1 cellular context compared by ENCODE assay signal in the genomic region with DNA sequence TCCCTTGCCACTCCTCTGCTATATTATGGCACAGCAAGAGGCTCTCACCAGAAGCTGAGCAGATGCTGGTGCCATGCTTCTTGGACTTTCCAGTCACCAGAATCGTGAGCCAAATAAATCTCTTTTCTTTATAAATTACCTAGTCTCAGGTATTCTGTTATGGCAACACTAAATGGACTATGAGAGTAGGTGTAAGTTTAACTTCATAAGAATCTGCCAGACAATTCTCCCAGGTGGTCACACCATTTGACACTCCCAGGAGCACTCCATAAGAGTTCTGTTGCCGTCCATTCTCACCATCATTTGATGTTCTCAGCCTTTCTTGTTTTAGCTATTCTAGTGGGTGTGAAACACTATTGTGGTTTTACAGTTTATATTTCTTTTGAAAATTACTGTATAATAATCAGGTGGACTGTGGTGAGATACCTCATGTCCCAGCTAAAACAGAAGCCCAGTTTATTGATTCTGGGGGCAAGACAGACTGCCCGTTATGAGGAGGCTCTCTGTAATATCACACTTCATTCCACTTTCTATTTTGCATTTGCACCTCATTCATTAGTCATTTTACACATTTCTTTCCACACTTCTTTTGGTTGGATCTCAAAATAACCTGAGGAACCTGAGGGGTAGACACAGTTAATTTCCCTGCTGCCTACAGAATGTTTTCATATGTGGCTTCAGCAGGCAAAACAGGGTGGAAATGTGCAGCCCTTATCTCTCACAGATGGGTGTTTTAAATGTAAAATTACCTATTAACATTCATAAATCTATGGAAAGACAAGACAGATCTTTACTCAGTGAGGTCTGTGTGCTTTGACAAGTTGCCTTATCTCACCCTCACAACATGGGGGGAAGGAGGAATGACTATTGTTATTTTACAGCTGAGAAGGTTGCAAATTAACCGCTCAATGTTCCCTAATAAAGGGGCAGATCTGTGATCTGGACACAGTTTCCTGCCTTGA.
TF ChIP-seq lines count a peak whose summit lies in the region.

No MANE protein-coding gene starts in this region.

TF ChIP-seq in K562, 482 proteins besides CTCF, POLR2A, EP300 and RAD21 (continued from another document and continues in another):
- TF ChIP-seq YY1 (IDR thresholded peaks at IDR 0.05; ENCODE audit: borderline replicate concordance in 1 of 3, control insufficient read depth in 1 of 3, extremely low read depth in 1 of 3, insufficient read depth in 3 of 3, insufficient read length in 1 of 3, insufficient replicate concordance in 2 of 3, low read depth in 1 of 3, low read length in 2 of 3) (no peak), NFIX (CRISPR knock-in tag; IDR thresholded peaks at IDR 0.05; ENCODE audit: low read depth) (no peak), PPARD (CRISPR knock-in tag; IDR thresholded peaks at IDR 0.05) (no peak), ESRRB (CRISPR knock-in tag; IDR thresholded peaks at IDR 0.05; ENCODE audit: borderline replicate concordance) (no peak), ZNF12 (CRISPR knock-in tag; IDR thresholded peaks at IDR 0.05) (no peak), HNRNPUL1 (IDR thresholded peaks at IDR 0.05; ENCODE audit: low read length) (no peak), CEBPB (tag; IDR thresholded peaks at IDR 0.05) (no peak), SPI1 (IDR thresholded peaks at IDR 0.05; ENCODE audit: borderline replicate concordance, low read depth, low read length) (no peak), HOXB6 (CRISPR knock-in tag; IDR thresholded peaks at IDR 0.05; ENCODE audit: borderline replicate concordance) (no peak), MBD2 (IDR thresholded peaks at IDR 0.05; ENCODE audit: borderline replicate concordance, low read depth) (peak; percentile 90), TRIM28 (IDR thresholded peaks at IDR 0.05) (peak; percentile 62; the same call in 1 of the 2 replicates), CHD2 (IDR thresholded peaks at IDR 0.05; ENCODE audit: low read depth, low read length) (no peak), ZNF695 (CRISPR knock-in tag; IDR thresholded peaks at IDR 0.05) (no peak), CTBP1 (IDR thresholded peaks at IDR 0.05; ENCODE audit: borderline replicate concordance) (peak; percentile 86), FOSL1 (tag; conservative IDR thresholded peaks at IDR 0.05) (peak; percentile 76), TCF7L2 (IDR thresholded peaks at IDR 0.05; ENCODE audit: low read depth, low read length) (no peak), BRF1 (IDR thresholded peaks at IDR 0.05; ENCODE audit: borderline replicate concordance, extremely low read depth, insufficient read length) (no peak), ELF4 (CRISPR knock-in tag; IDR thresholded peaks at IDR 0.05) (peak; percentile 3; the same call in 1 of the 2 replicates), CSDE1 (IDR thresholded peaks at IDR 0.05) (no peak), BMI1 (IDR thresholded peaks at IDR 0.05; ENCODE audit: low read length) (no peak), KLF13 (tag; IDR thresholded peaks at IDR 0.05; ENCODE audit: borderline replicate concordance, low read depth) (0 out of 2 replicates have a peak, but pooled peaks have one; percentile 8), ZBTB1 (CRISPR knock-in tag; IDR thresholded peaks at IDR 0.05; ENCODE audit: borderline replicate concordance, low read depth) (no peak), CBFA2T3 (IDR thresholded peaks at IDR 0.05) (peak; percentile 99), ZNF766 (CRISPR knock-in tag; conservative IDR thresholded peaks at IDR 0.05) (peak; percentile 87), HLTF (IDR thresholded peaks at IDR 0.05) (peak; percentile 60; the same call in 1 of the 2 replicates), HCFC1 (IDR thresholded peaks at IDR 0.05; ENCODE audit: low read depth, low read length) (no peak), RBM17 (IDR thresholded peaks at IDR 0.05; ENCODE audit: borderline replicate concordance, low read depth, low read length) (no peak), RNF2 (IDR thresholded peaks at IDR 0.05) (peak; percentile 97), ZNF174 (CRISPR knock-in tag; IDR thresholded peaks at IDR 0.05) (0 out of 2 replicates have a peak, but pooled peaks have one; percentile 5), ZNF263 (CRISPR knock-in tag; IDR thresholded peaks at IDR 0.05; ENCODE audit: borderline replicate concordance) (no peak), ZNF764 (CRISPR knock-in tag; IDR thresholded peaks at IDR 0.05; ENCODE audit: low read depth) (no peak), SRSF1 (IDR thresholded peaks at IDR 0.05; ENCODE audit: low read depth, low read length) (no peak), ZNF589 (CRISPR knock-in tag; IDR thresholded peaks at IDR 0.05; ENCODE audit: low read depth) (peak; percentile 96), ZC3H11A (IDR thresholded peaks at IDR 0.05; ENCODE audit: low read depth, low read length) (no peak), DNMT1 (IDR thresholded peaks at IDR 0.05) (no peak), ZEB2 (IDR thresholded peaks at IDR 0.05) (peak; percentile 92), TEAD4 (IDR thresholded peaks at IDR 0.05; ENCODE audit: low read length) (peak; percentile 99), TEAD4 (CRISPR knock-in tag; IDR thresholded peaks at IDR 0.05; ENCODE audit: borderline replicate concordance) (no peak), ZKSCAN3 (CRISPR knock-in tag; IDR thresholded peaks at IDR 0.05) (no peak), GTF2A2 (tag; IDR thresholded peaks at IDR 0.05) (no peak)
- TF ChIP-seq, protein P1, sequence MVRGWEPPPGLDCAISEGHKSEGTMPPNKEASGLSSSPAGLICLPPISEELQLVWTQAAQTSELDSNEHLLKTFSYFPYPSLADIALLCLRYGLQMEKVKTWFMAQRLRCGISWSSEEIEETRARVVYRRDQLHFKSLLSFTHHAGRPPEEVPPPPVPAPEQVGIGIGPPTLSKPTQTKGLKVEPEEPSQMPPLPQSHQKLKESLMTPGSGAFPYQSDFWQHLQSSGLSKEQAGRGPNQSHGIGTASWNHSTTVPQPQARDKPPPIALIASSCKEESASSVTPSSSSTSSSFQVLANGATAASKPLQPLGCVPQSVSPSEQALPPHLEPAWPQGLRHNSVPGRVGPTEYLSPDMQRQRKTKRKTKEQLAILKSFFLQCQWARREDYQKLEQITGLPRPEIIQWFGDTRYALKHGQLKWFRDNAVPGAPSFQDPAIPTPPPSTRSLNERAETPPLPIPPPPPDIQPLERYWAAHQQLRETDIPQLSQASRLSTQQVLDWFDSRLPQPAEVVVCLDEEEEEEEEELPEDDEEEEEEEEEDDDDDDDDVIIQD (CRISPR knock-in tag; IDR thresholded peaks at IDR 0.05), result no peak
- TF ChIP-seq, protein P2, sequence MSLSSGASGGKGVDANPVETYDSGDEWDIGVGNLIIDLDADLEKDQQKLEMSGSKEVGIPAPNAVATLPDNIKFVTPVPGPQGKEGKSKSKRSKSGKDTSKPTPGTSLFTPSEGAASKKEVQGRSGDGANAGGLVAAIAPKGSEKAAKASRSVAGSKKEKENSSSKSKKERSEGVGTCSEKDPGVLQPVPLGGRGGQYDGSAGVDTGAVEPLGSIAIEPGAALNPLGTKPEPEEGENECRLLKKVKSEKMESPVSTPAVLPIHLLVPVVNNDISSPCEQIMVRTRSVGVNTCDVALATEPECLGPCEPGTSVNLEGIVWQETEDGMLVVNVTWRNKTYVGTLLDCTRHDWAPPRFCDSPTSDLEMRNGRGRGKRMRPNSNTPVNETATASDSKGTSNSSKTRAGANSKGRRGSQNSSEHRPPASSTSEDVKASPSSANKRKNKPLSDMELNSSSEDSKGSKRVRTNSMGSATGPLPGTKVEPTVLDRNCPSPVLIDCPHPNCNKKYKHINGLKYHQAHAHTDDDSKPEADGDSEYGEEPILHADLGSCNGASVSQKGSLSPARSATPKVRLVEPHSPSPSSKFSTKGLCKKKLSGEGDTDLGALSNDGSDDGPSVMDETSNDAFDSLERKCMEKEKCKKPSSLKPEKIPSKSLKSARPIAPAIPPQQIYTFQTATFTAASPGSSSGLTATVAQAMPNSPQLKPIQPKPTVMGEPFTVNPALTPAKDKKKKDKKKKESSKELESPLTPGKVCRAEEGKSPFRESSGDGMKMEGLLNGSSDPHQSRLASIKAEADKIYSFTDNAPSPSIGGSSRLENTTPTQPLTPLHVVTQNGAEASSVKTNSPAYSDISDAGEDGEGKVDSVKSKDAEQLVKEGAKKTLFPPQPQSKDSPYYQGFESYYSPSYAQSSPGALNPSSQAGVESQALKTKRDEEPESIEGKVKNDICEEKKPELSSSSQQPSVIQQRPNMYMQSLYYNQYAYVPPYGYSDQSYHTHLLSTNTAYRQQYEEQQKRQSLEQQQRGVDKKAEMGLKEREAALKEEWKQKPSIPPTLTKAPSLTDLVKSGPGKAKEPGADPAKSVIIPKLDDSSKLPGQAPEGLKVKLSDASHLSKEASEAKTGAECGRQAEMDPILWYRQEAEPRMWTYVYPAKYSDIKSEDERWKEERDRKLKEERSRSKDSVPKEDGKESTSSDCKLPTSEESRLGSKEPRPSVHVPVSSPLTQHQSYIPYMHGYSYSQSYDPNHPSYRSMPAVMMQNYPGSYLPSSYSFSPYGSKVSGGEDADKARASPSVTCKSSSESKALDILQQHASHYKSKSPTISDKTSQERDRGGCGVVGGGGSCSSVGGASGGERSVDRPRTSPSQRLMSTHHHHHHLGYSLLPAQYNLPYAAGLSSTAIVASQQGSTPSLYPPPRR (CRISPR knock-in tag; IDR thresholded peaks at IDR 0.05; ENCODE audit: borderline replicate concordance), result no peak
- TF ChIP-seq, protein P3, sequence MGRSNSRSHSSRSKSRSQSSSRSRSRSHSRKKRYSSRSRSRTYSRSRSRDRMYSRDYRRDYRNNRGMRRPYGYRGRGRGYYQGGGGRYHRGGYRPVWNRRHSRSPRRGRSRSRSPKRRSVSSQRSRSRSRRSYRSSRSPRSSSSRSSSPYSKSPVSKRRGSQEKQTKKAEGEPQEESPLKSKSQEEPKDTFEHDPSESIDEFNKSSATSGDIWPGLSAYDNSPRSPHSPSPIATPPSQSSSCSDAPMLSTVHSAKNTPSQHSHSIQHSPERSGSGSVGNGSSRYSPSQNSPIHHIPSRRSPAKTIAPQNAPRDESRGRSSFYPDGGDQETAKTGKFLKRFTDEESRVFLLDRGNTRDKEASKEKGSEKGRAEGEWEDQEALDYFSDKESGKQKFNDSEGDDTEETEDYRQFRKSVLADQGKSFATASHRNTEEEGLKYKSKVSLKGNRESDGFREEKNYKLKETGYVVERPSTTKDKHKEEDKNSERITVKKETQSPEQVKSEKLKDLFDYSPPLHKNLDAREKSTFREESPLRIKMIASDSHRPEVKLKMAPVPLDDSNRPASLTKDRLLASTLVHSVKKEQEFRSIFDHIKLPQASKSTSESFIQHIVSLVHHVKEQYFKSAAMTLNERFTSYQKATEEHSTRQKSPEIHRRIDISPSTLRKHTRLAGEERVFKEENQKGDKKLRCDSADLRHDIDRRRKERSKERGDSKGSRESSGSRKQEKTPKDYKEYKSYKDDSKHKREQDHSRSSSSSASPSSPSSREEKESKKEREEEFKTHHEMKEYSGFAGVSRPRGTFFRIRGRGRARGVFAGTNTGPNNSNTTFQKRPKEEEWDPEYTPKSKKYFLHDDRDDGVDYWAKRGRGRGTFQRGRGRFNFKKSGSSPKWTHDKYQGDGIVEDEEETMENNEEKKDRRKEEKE (IDR thresholded peaks at IDR 0.05; ENCODE audit: borderline replicate concordance in 1 of 2, control insufficient read depth in 1 of 2, low read depth in 2 of 2, low read length in 1 of 2), result peak in 1 of 2 experiments; percentile 69; a peak in 1 of 4 replicates
- TF ChIP-seq, protein P4, sequence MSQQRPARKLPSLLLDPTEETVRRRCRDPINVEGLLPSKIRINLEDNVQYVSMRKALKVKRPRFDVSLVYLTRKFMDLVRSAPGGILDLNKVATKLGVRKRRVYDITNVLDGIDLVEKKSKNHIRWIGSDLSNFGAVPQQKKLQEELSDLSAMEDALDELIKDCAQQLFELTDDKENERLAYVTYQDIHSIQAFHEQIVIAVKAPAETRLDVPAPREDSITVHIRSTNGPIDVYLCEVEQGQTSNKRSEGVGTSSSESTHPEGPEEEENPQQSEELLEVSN (IDR thresholded peaks at IDR 0.05; ENCODE audit: borderline replicate concordance in 1 of 2, extremely low read depth in 1 of 2, insufficient read depth in 1 of 2, insufficient read length in 1 of 2, low read depth in 1 of 2, low read length in 1 of 2, poor library complexity in 1 of 2, severe bottlenecking in 1 of 2), result no peak
- TF ChIP-seq, protein P5, sequence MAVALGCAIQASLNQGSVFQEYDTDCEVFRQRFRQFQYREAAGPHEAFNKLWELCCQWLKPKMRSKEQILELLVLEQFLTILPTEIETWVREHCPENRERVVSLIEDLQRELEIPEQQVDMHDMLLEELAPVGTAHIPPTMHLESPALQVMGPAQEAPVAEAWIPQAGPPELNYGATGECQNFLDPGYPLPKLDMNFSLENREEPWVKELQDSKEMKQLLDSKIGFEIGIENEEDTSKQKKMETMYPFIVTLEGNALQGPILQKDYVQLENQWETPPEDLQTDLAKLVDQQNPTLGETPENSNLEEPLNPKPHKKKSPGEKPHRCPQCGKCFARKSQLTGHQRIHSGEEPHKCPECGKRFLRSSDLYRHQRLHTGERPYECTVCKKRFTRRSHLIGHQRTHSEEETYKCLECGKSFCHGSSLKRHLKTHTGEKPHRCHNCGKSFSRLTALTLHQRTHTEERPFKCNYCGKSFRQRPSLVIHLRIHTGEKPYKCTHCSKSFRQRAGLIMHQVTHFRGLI (CRISPR knock-in tag; IDR thresholded peaks at IDR 0.05), result no peak
- TF ChIP-seq, protein P6, sequence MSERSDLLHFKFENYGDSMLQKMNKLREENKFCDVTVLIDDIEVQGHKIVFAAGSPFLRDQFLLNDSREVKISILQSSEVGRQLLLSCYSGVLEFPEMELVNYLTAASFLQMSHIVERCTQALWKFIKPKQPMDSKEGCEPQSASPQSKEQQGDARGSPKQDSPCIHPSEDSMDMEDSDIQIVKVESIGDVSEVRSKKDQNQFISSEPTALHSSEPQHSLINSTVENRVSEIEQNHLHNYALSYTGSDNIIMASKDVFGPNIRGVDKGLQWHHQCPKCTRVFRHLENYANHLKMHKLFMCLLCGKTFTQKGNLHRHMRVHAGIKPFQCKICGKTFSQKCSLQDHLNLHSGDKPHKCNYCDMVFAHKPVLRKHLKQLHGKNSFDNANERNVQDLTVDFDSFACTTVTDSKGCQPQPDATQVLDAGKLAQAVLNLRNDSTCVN (CRISPR knock-in tag; IDR thresholded peaks at IDR 0.05), result no peak
- TF ChIP-seq, protein P7, sequence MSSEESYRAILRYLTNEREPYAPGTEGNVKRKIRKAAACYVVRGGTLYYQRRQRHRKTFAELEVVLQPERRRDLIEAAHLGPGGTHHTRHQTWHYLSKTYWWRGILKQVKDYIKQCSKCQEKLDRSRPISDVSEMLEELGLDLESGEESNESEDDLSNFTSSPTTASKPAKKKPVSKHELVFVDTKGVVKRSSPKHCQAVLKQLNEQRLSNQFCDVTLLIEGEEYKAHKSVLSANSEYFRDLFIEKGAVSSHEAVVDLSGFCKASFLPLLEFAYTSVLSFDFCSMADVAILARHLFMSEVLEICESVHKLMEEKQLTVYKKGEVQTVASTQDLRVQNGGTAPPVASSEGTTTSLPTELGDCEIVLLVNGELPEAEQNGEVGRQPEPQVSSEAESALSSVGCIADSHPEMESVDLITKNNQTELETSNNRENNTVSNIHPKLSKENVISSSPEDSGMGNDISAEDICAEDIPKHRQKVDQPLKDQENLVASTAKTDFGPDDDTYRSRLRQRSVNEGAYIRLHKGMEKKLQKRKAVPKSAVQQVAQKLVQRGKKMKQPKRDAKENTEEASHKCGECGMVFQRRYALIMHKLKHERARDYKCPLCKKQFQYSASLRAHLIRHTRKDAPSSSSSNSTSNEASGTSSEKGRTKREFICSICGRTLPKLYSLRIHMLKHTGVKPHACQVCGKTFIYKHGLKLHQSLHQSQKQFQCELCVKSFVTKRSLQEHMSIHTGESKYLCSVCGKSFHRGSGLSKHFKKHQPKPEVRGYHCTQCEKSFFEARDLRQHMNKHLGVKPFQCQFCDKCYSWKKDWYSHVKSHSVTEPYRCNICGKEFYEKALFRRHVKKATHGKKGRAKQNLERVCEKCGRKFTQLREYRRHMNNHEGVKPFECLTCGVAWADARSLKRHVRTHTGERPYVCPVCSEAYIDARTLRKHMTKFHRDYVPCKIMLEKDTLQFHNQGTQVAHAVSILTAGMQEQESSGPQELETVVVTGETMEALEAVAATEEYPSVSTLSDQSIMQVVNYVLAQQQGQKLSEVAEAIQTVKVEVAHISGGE (CRISPR knock-in tag; IDR thresholded peaks at IDR 0.05), result peak in 1 of 3 experiments; percentile 78; a peak in 2 of 6 replicates
